Comparison of ENCODE assay signal across 21 cellular contexts in the genomic region with DNA sequence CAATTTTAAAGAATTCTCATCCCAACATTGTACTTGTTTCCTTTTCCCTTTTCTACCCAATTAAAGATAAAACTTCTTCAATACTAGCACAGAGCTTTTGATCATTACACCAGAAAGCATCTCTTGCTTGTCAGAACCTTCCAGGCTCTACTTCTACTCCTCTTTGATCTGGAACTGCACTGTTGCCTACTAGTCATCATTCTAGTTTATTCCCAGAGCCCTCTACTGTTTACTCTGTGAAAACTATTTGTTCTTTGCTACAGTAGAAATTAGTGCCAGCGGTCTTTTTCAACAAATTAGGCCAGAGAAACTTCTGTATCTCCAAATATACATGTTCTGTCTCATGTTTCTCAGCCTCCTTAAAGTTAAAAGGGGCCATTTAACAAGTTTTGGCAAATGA. TPM values are rescaled to one million over a fixed set of nuclear protein-coding genes. Genes with fewer than 3 reads are reported as not detected.
DNase-seq lines count a peak whose midpoint lies in the region; ATAC-seq, FAIRE-seq and TF ChIP-seq lines count a peak whose summit lies in the region.
"Had no signal": no experiment of that assay in that cellular context is flagged by ENCODE, and none has a peak within 500 bp of the region (broad histone marks: within the 10 kb centered on the region; RNA-seq: fewer than 3 reads in every experiment).

No MANE protein-coding gene starts in this region.

- H3K36me3 ChIP-seq in GM23248 (ENCODE audit: low read depth) (no peaks in the 10 kb centered on the region), astrocyte (ENCODE audit: insufficient read depth, low read length) (no peaks in the 10 kb centered on the region), mesenchymal stem cell (ENCODE audit: control insufficient read depth in 1 of 2, insufficient read depth in 2 of 2, low read depth in 1 of 2, low read length in 2 of 2) (no peaks in the 10 kb centered on the region), HepG2 (replicated peaks in 1 of 2; ENCODE audit: control insufficient read depth in 1 of 2, insufficient read depth in 2 of 2, low read length in 2 of 2) (no peaks in the 10 kb centered on the region)
- H3K36me3 ChIP-seq: SJCRH30, upper lobe of left lung had no signal

- H3K36me3 Mint-ChIP-seq in astrocyte (ENCODE audit: low read depth, unreplicated experiment): peaks cover 2% of the 10 kb centered on the region
- H3K36me3 Mint-ChIP-seq: activated naive CD8-positive, alpha-beta T cell treated with anti-CD3 and anti-CD28 coated beads, Interleukin-2, amount 10 ng/mL, durations not matched to agents 7 days and 5 days had no signal

- TF ChIP-seq CTCF in astrocyte (IDR thresholded peaks at IDR 0.05; ENCODE audit: insufficient read depth, low read depth, low read length): peak; percentile 6
- no peak for TF ChIP-seq CTCF in HepG2 (CRISPR knock-in tag; IDR thresholded peaks at IDR 0.05)

- CTCF ChIA-PET in HepG2 (lab: Yijun Ruan, JAX; ENCODE audit: low intra/inter-chr PET ratio, low total read pairs): interaction anchor here (1.3 to 2.6 kb wide), 2 partner anchors 188 to 304 kb away, joined by 5 to 18 read pairs; no protein-coding TSS in a partner anchor

- H2BK12ac ChIP-seq in mesenchymal stem cell (ENCODE audit: low read length in 2 of 2): no peak overlapping the region

- BruUV-seq in HepG2 (replicated peaks; lab: Mats Ljungman, UMichigan): no TSS peak

- H4K8ac ChIP-seq in mesenchymal stem cell (ENCODE audit: low read length): no peak overlapping the region

- no peak for FAIRE-seq in astrocyte (lab: Jason Lieb, UNC)
- FAIRE-seq in HepG2 (lab: Jason Lieb, UNC): no peak
- FAIRE-seq: TTC549 had no signal

- H2BK120ac ChIP-seq in mesenchymal stem cell (ENCODE audit: low read depth, low read length): no peak overlapping the region

- TF ChIP-seq EP300 in HepG2 (IDR thresholded peaks at IDR 0.05; ENCODE audit: low read depth in 2 of 2, low read length in 2 of 2) (no peak), HepG2 (CRISPR knock-in tag; IDR thresholded peaks at IDR 0.05; ENCODE audit: borderline replicate concordance) (no peak)

- H3K27ac Mint-ChIP-seq in astrocyte (ENCODE audit: unreplicated experiment): no peak overlapping the region
- H3K27ac Mint-ChIP-seq: activated CD4-positive, alpha-beta memory T cell treated with anti-CD3 and anti-CD28 coated beads, Interleukin-2, amount 10 ng/mL, durations not matched to agents 7 days and 5 days; activated naive CD8-positive, alpha-beta T cell treated with anti-CD3 and anti-CD28 coated beads, Interleukin-2, amount 10 ng/mL, durations not matched to agents 7 days and 5 days; activated T-cell treated with anti-CD3 and anti-CD28 coated beads, Interleukin-2, amount 50 U/mL, for 72 hours; stimulated activated naive CD8-positive, alpha-beta T cell treated with anti-CD3 and anti-CD28 coated beads, Interleukin-15, Interleukin-2, amounts not matched to agents 100 ng/mL and 50 ng/mL, for 24 hours had no signal

- H3K27me3 ChIP-seq in GM23248 (replicated peaks; ENCODE audit: insufficient read depth): no peaks in the 10 kb centered on the region
- H3K27me3 ChIP-seq in astrocyte (ENCODE audit: insufficient read depth, low read length): no peaks in the 10 kb centered on the region
- H3K27me3 ChIP-seq in mesenchymal stem cell (ENCODE audit: control insufficient read depth in 1 of 2, insufficient read depth in 1 of 2, low read length in 2 of 2): no peaks in the 10 kb centered on the region
- H3K27me3 ChIP-seq in HepG2 (ENCODE audit: control insufficient read depth in 1 of 2, insufficient read depth in 2 of 2, low read length in 2 of 2): no peaks in the 10 kb centered on the region
- H3K27me3 ChIP-seq: SJCRH30, upper lobe of left lung had no signal

- no peaks in the 10 kb centered on the region for H3K9me2 ChIP-seq in GM23248 (ENCODE audit: insufficient read depth)

- H3K4me3 Mint-ChIP-seq in astrocyte (ENCODE audit: unreplicated experiment): no peak overlapping the region
- H3K4me3 Mint-ChIP-seq: activated CD4-positive, alpha-beta memory T cell treated with anti-CD3 and anti-CD28 coated beads, Interleukin-2, amount 10 ng/mL, durations not matched to agents 7 days and 5 days; activated naive CD8-positive, alpha-beta T cell treated with anti-CD3 and anti-CD28 coated beads, Interleukin-2, amount 10 ng/mL, durations not matched to agents 7 days and 5 days; activated T-cell treated with anti-CD3 and anti-CD28 coated beads, Interleukin-2, amount 50 U/mL, for 72 hours; neural crest cell; stimulated activated naive CD8-positive, alpha-beta T cell treated with anti-CD3 and anti-CD28 coated beads, Interleukin-15, Interleukin-2, amounts not matched to agents 100 ng/mL and 50 ng/mL, for 24 hours had no signal

- no peak overlapping the region for H3K4me3 ChIP-seq in GM23248
- no peak overlapping the region for H3K4me3 ChIP-seq in astrocyte (ENCODE audit: insufficient read depth, low read depth, low read length)
- H3K4me3 ChIP-seq in mesenchymal stem cell (ENCODE audit: insufficient read depth in 1 of 2, low read depth in 1 of 2, low read length in 2 of 2): no peak overlapping the region
- H3K4me3 ChIP-seq in HepG2 (replicated peaks in 1 of 3; ENCODE audit: insufficient read depth in 1 of 3, low read depth in 2 of 3, low read length in 3 of 3): no peak overlapping the region
- H3K4me3 ChIP-seq: SJCRH30, upper lobe of left lung had no signal

- in situ Hi-C loops in GM23248 (cut with MboI) (no loop called here), HepG2 (cut with HindIII; ENCODE audit: extremely low pct_ligation_motif_present, low pct_unique_long_range_greater_than_20kb) (loop anchor here (10.0 kb wide), 1 partner anchor 192 kb away; no protein-coding TSS in a partner anchor)

- H3K79me2 ChIP-seq in GM23248 (ENCODE audit: insufficient read depth) (no peaks in the 10 kb centered on the region), astrocyte (ENCODE audit: insufficient read depth, low read length) (no peaks in the 10 kb centered on the region), HepG2 (ENCODE audit: insufficient read depth, low read length) (no peaks in the 10 kb centered on the region)

- POLR2A ChIA-PET in HepG2 (lab: Yijun Ruan, JAX): no interaction called here

- no peaks in the 10 kb centered on the region for H3K27me3 Mint-ChIP-seq in astrocyte (ENCODE audit: low read depth, unreplicated experiment)

- no peaks in the 10 kb centered on the region for H3K9me3 Mint-ChIP-seq in astrocyte (ENCODE audit: unreplicated experiment)
- H3K9me3 Mint-ChIP-seq: activated CD4-positive, alpha-beta memory T cell treated with anti-CD3 and anti-CD28 coated beads, Interleukin-2, amount 10 ng/mL, durations not matched to agents 7 days and 5 days; activated naive CD8-positive, alpha-beta T cell treated with anti-CD3 and anti-CD28 coated beads, Interleukin-2, amount 10 ng/mL, durations not matched to agents 7 days and 5 days; activated T-cell treated with anti-CD3 and anti-CD28 coated beads, Interleukin-2, amount 50 U/mL, for 72 hours; neural crest cell; stimulated activated naive CD8-positive, alpha-beta T cell treated with anti-CD3 and anti-CD28 coated beads, Interleukin-15, Interleukin-2, amounts not matched to agents 100 ng/mL and 50 ng/mL, for 24 hours had no signal

- intact Hi-C loops in HepG2 (cut with micrococcal nuclease; ENCODE audit: unreplicated experiment): loop anchor here (5.0 kb wide), 1 partner anchor 629 kb away; the partner anchor contains the start of gene CENPC

- WGBS in GM23248 (ENCODE audit: low coverage in 1 of 2, low lambda C conversion rate in 2 of 2, missing lambda C conversion rate in 2 of 2), 2 experiments: 48 to 50% methylated on average over 1 of the region's 1 CpG
- WGBS in mesenchymal stem cell: no CpG with 5 or more reads among the region's 1 CpG
- WGBS in HepG2 (ENCODE audit: low lambda C conversion rate): 8% methylated on average over 1 of the region's 1 CpG

- H2AFZ ChIP-seq in GM23248 (no peak overlapping the region), astrocyte (ENCODE audit: low read depth, low read length) (peak overlapping the region; percentile 46), mesenchymal stem cell (ENCODE audit: low read depth, low read length) (no peak overlapping the region), HepG2 (ENCODE audit: low read length) (no peak overlapping the region)

- peaks cover 3% of the 10 kb centered on the region for H3K4me1 Mint-ChIP-seq in astrocyte (ENCODE audit: low read depth, unreplicated experiment)
- H3K4me1 Mint-ChIP-seq: activated CD4-positive, alpha-beta memory T cell treated with anti-CD3 and anti-CD28 coated beads, Interleukin-2, amount 10 ng/mL, durations not matched to agents 7 days and 5 days; activated naive CD8-positive, alpha-beta T cell treated with anti-CD3 and anti-CD28 coated beads, Interleukin-2, amount 10 ng/mL, durations not matched to agents 7 days and 5 days; neural crest cell had no signal

- no peak overlapping the region for H3K4ac ChIP-seq in mesenchymal stem cell (ENCODE audit: low read depth in 1 of 2, low read length in 2 of 2)

- no peak overlapping the region for H4K91ac ChIP-seq in mesenchymal stem cell (ENCODE audit: low read length)

- no peaks in the 10 kb centered on the region for H3F3A ChIP-seq in GM23248 (ENCODE audit: insufficient read depth)

- no peak overlapping the region for H3K9ac ChIP-seq in GM23248
- no peak overlapping the region for H3K9ac ChIP-seq in astrocyte (ENCODE audit: low read length)
- H3K9ac ChIP-seq in mesenchymal stem cell (ENCODE audit: low read length): peak overlapping the region; percentile 6
- H3K9ac ChIP-seq in HepG2 (ENCODE audit: insufficient read depth, low read depth, low read length): no peak overlapping the region

- no peak overlapping the region for H3K18ac ChIP-seq in mesenchymal stem cell (ENCODE audit: low read depth in 1 of 2, low read length in 2 of 2)

- no peak for TF ChIP-seq POLR2A in HepG2 (IDR thresholded peaks at IDR 0.05; ENCODE audit: insufficient read depth in 1 of 2, low read depth in 2 of 2, low read length in 2 of 2)

- ATAC-seq in HepG2 (no peak), HG02973 (IDR thresholded peaks at IDR 0.05; ENCODE audit: unreplicated experiment) (no peak)
- ATAC-seq: activated T-cell treated with anti-CD3 and anti-CD28 coated beads, Interleukin-2, amount 50 U/mL, for 72 hours had no signal

- H2BK5ac ChIP-seq in mesenchymal stem cell (ENCODE audit: low read depth, low read length, poor library complexity, severe bottlenecking): no peak overlapping the region

- H3K4me1 ChIP-seq in GM23248 (ENCODE audit: insufficient read depth) (peaks cover 10% of the 10 kb centered on the region), astrocyte (ENCODE audit: insufficient read depth, low read length) (no peaks in the 10 kb centered on the region), mesenchymal stem cell (ENCODE audit: control insufficient read depth, insufficient read depth, low read depth, low read length) (no peaks in the 10 kb centered on the region), HepG2 (ENCODE audit: insufficient read depth, low read length) (no peaks in the 10 kb centered on the region)
- H3K4me1 ChIP-seq: SJCRH30, upper lobe of left lung had no signal

- H2AK5ac ChIP-seq in mesenchymal stem cell (ENCODE audit: low read length, severe bottlenecking): no peak overlapping the region

- H3K27ac ChIP-seq in GM23248 (no peak overlapping the region), astrocyte (ENCODE audit: low read depth, low read length) (no peak overlapping the region), mesenchymal stem cell (ENCODE audit: low read length, poor library complexity, severe bottlenecking) (no peak overlapping the region), HepG2 (ENCODE audit: extremely low read length, insufficient read depth, low read length) (no peak overlapping the region)
- H3K27ac ChIP-seq: SJCRH30, upper lobe of left lung had no signal

- TF ChIP-seq RAD21 in HepG2 (CRISPR knock-in tag; IDR thresholded peaks at IDR 0.05): no peak

- no peak overlapping the region for H3K4me2 ChIP-seq in GM23248 (ENCODE audit: unreplicated experiment)
- H3K4me2 ChIP-seq in astrocyte (ENCODE audit: low read length): no peak overlapping the region
- no peak overlapping the region for H3K4me2 ChIP-seq in mesenchymal stem cell (ENCODE audit: low read length, poor library complexity, severe bottlenecking)
- H3K4me2 ChIP-seq in HepG2 (ENCODE audit: low read depth, low read length): no peak overlapping the region

- DNase-seq in GM23248 (peak; percentile 23), NAMALWA (ENCODE audit: low spot score) (peak; percentile 12), astrocyte (ENCODE audit: low read depth) (no peak), mesenchymal stem cell (peak; percentile 2), HepG2 (ENCODE audit: low spot score) (no peak), H4 (ENCODE audit: low spot score) (no peak)
- DNase-seq: activated CD4-positive, alpha-beta memory T cell treated with anti-CD3 and anti-CD28 coated beads, Interleukin-2, amount 10 ng/mL, durations not matched to agents 7 days and 5 days; activated naive CD8-positive, alpha-beta T cell treated with anti-CD3 and anti-CD28 coated beads, Interleukin-2, amount 10 ng/mL, durations not matched to agents 7 days and 5 days; activated T-cell treated with anti-CD3 and anti-CD28 coated beads, Interleukin-2, amount 50 U/mL, for 72 hours; glutamatergic neuron; KG1; NCI-H146; NCI-H345; SJCRH30; upper lobe of left lung had no signal

- H3K23ac ChIP-seq in mesenchymal stem cell (ENCODE audit: low read length in 2 of 2): no peak overlapping the region

- H3K79me1 ChIP-seq in mesenchymal stem cell (replicated peaks; ENCODE audit: low read length, poor library complexity, severe bottlenecking): no peaks in the 10 kb centered on the region

- H3K9me3 ChIP-seq in GM23248 (ENCODE audit: low read depth): no peaks in the 10 kb centered on the region
- H3K9me3 ChIP-seq in astrocyte (ENCODE audit: insufficient read depth, low read depth, low read length): no peaks in the 10 kb centered on the region
- H3K9me3 ChIP-seq in mesenchymal stem cell (ENCODE audit: control insufficient read depth, low read length): no peaks in the 10 kb centered on the region
- H3K9me3 ChIP-seq in HepG2 (ENCODE audit: low read length): peaks cover 8% of the 10 kb centered on the region
- H3K9me3 ChIP-seq: SJCRH30, upper lobe of left lung had no signal

- H3K14ac ChIP-seq in mesenchymal stem cell (ENCODE audit: low read length in 2 of 2): no peak overlapping the region

- no peaks in the 10 kb centered on the region for H4K20me1 ChIP-seq in GM23248 (ENCODE audit: insufficient read depth)
- H4K20me1 ChIP-seq in astrocyte (ENCODE audit: insufficient read depth, low read length): no peaks in the 10 kb centered on the region
- H4K20me1 ChIP-seq in HepG2 (ENCODE audit: insufficient read depth, low read length): no peaks in the 10 kb centered on the region

- no peak overlapping the region for H2BK15ac ChIP-seq in mesenchymal stem cell (ENCODE audit: low read depth, poor library complexity, severe bottlenecking)

RNA-seq across cellular contexts. Expression of gene TMPRSS11F, which starts 46.8 kb away (rescaled TPM):
- total RNA-seq in GM23248 (2014; rRNA removed; shearing (Covaris generic)): not detected in 2 replicates
- polyA plus RNA-seq in GM23248 (2016; fragmentation: Nextera tagmentation; extraction: Ambion mirVana) (not detected in 2 replicates), HepG2 (2011; rRNA removed) (not detected in 2 replicates)
- total RNA-seq in astrocyte (0.27 TPM in 1 of 2 replicates, not detected in the other), HepG2 (2016; rRNA removed; fragmentation: Illumina TruSeq; extraction: Trizol) (not detected in 2 replicates)
- polyA plus RNA-seq in mesenchymal stem cell (2013, experiment 1 of 2): not detected
- polyA plus RNA-seq in mesenchymal stem cell (2013, experiment 2 of 2): not detected
- not detected in 2 replicates for total RNA-seq in HepG2 (2016; cell fraction: cytosol; rRNA removed; fragmentation: Illumina TruSeq; extraction: Trizol; ENCODE audit: low read depth)
- total RNA-seq in HepG2 (2016; cell fraction: insoluble cytoplasmic fraction; rRNA removed; fragmentation: Illumina TruSeq; extraction: Trizol): not detected in 2 replicates
- total RNA-seq in HepG2 (2016; cell fraction: membrane; rRNA removed; fragmentation: Illumina TruSeq; extraction: Trizol): not detected in 2 replicates
- not detected in 2 replicates for total RNA-seq in HepG2 (2016; cell fraction: nucleus; rRNA removed; fragmentation: Illumina TruSeq; extraction: Trizol)
- not detected in 2 replicates for polyA plus RNA-seq in HepG2 (2011; cell fraction: cytosol; rRNA removed)
- polyA plus RNA-seq in HepG2 (2011; cell fraction: nucleus; rRNA removed): not detected in 2 replicates
- polyA plus RNA-seq in HepG2 (2012): not detected in 2 replicates
- polyA plus RNA-seq in HepG2 (2016; cell fraction: cytosol; fragmentation: Illumina TruSeq; extraction: Trizol; ENCODE audit: low read depth): not detected in 2 replicates
- not detected in 2 replicates for polyA plus RNA-seq in HepG2 (2016; cell fraction: insoluble cytoplasmic fraction; fragmentation: Illumina TruSeq; extraction: Trizol; ENCODE audit: low read depth)
- not detected in 2 replicates for polyA plus RNA-seq in HepG2 (2016; cell fraction: membrane; fragmentation: Illumina TruSeq; extraction: Trizol; ENCODE audit: low read depth)
- not detected in 2 replicates for polyA plus RNA-seq in HepG2 (2016; cell fraction: nucleus; fragmentation: Illumina TruSeq; extraction: Trizol; ENCODE audit: insufficient read depth, low read depth)
- polyA minus RNA-seq in HepG2 (2011; rRNA and poly(A)+ RNA removed; ENCODE audit: low replicate concordance): not detected in 2 replicates
- polyA minus RNA-seq in HepG2 (2011; cell fraction: cytosol; rRNA and poly(A)+ RNA removed): not detected in 2 replicates
- polyA minus RNA-seq in HepG2 (2011; cell fraction: nucleus; rRNA and poly(A)+ RNA removed): not detected in 2 replicates
- not detected in 2 replicates for total RNA-seq in H4 (2014; rRNA removed; shearing (Covaris generic))
- total RNA-seq: activated CD4-positive, alpha-beta memory T cell treated with anti-CD3 and anti-CD28 coated beads, Interleukin-2, amount 10 ng/mL, durations not matched to agents 7 days and 5 days; activated naive CD8-positive, alpha-beta T cell treated with anti-CD3 and anti-CD28 coated beads, Interleukin-2, amount 10 ng/mL, durations not matched to agents 7 days and 5 days; activated T-cell treated with anti-CD3 and anti-CD28 coated beads, Interleukin-2, amount 50 U/mL, for 72 hours; chondrocyte; mesenteric fat pad; neural crest cell; SJCRH30; upper lobe of left lung had no signal

Comparison
In these comparisons a context has a peak if more than half of its experiments do, and no peak if none do; other contexts are left out.
1. DNase-seq: peak in GM23248 (single experiment), NAMALWA (single experiment) and mesenchymal stem cell (single experiment); none in astrocyte (single experiment), HepG2 (single experiment) and H4 (single experiment).